In genomic region chr3:55551644-55552043, GRCh38 we compare ENCODE assay signal across 7 cellular contexts.
"Had no signal": no experiment of that assay in that cellular context is flagged by ENCODE, and none has a peak within 500 bp of the region (broad histone marks: within the 10 kb centered on the region; RNA-seq: fewer than 3 reads in every experiment).

No MANE protein-coding gene starts in this region.

- DNase-seq: H9, HCEC 1CT, HFFc6, IMR-90, KG1 had no signal

- H3K4me3 Mint-ChIP-seq: GM23338, H9, HFFc6 had no signal

- H3K4me2 ChIP-seq: GM23338 had no signal

- ATAC-seq: GM23338, K562 had no signal

- H3K27ac Mint-ChIP-seq: GM23338, HFFc6 had no signal

- H2AFZ ChIP-seq: GM23338 had no signal

- H3K9me3 Mint-ChIP-seq: HFFc6 had no signal

- H3K4me3 ChIP-seq: GM23338, K562 had no signal
